ENCODE assay signal across 19 cellular contexts in the genomic region with DNA sequence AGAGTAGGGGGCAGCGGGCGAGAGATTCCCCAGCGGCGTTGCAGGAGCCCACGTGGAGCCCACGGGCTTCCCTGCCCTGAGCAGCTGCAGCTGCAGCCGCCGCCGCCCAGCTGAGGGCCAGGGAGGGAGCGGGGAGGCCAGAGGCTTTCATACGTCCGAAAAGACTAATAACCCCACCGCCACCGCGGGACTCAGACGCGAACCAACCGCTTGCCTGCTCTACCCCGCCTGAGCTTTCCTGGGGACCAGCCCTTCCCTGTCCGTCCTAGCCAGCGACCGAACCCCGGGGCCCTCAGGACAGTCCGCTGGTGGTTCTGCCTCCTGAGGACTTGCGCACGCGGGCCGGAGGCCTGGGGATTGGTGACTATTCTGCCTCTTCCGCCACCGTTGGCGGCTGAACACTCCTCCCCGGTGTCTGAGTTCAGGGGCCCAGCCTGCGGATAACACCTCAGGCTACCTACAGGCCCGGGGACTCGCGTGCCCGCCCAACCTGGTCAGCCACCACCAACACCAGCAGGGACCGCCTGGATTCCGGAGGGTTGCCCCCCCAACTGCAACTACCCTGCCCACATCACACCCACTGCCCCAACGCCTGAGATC. TPM values are rescaled to one million over a fixed set of nuclear protein-coding genes. Genes with fewer than 3 reads are reported as not detected.
DNase-seq lines count a peak whose midpoint lies in the region; ATAC-seq and TF ChIP-seq lines count a peak whose summit lies in the region.
"Had no signal": no experiment of that assay in that cellular context is flagged by ENCODE, and none has a peak within 500 bp of the region (broad histone marks: within the 10 kb centered on the region; RNA-seq: fewer than 3 reads in every experiment).

No MANE protein-coding gene starts in this region.

- peaks cover 45% of the 10 kb centered on the region for H3K4me1 ChIP-seq in GM23338 (ENCODE audit: insufficient read depth)
- H3K4me1 ChIP-seq: uterus had no signal

- peaks cover 47% of the 10 kb centered on the region for H3K36me3 ChIP-seq in GM23338 (ENCODE audit: insufficient read depth)
- H3K36me3 ChIP-seq: heart right ventricle, uterus had no signal

- peaks cover 21% of the 10 kb centered on the region for H3K27me3 Mint-ChIP-seq in GM23338 (ENCODE audit: insufficient read depth, low read depth, poor library complexity)
- H3K27me3 Mint-ChIP-seq in immature natural killer cell (ENCODE audit: low read depth in 3 of 3), result peaks cover 14 to 37% (median 27%) of the 10 kb centered on the region in 3 donors
- peaks cover 48% of the 10 kb centered on the region for H3K27me3 Mint-ChIP-seq in progenitor cell of endocrine pancreas
- H3K27me3 Mint-ChIP-seq in endothelial cell (ENCODE audit: unreplicated experiment), result peaks cover 2% of the 10 kb centered on the region

- no peaks in the 10 kb centered on the region for H3K9me2 ChIP-seq in GM23338 (ENCODE audit: insufficient read depth)

- peak overlapping the region; percentile 85 for H3K4me2 ChIP-seq in GM23338

- peak overlapping the region; percentile 95 for H3K4me3 ChIP-seq in GM23338
- H3K4me3 ChIP-seq in choroid plexus epithelial cell (ENCODE audit: low read depth, low read length), result peak overlapping the region; percentile 25
- H3K4me3 ChIP-seq: uterus had no signal

- H3K9me3 Mint-ChIP-seq in GM23338, result peaks cover 3% of the 10 kb centered on the region; the same call in 1 of the 3 replicates
- H3K9me3 Mint-ChIP-seq in immature natural killer cell, result peaks cover 10 to 17% (median 12%) of the 10 kb centered on the region in 6 donors
- peaks cover 5% of the 10 kb centered on the region for H3K9me3 Mint-ChIP-seq in progenitor cell of endocrine pancreas (ENCODE audit: low read depth)
- H3K9me3 Mint-ChIP-seq in endothelial cell (ENCODE audit: unreplicated experiment), result no peaks in the 10 kb centered on the region

- peaks cover 29% of the 10 kb centered on the region for H3F3A ChIP-seq in GM23338 (replicated peaks; ENCODE audit: low read depth)

- peak; percentile 66 for DNase-seq in GM23338 (ENCODE audit: low spot score)
- no peak for DNase-seq in choroid plexus epithelial cell (ENCODE audit: low read depth)
- peak; percentile 64 to 71 (median 71) for DNase-seq in immature natural killer cell
- no peak for DNase-seq in progenitor cell of endocrine pancreas (ENCODE audit: low spot score, unreplicated experiment)
- DNase-seq in superior temporal gyrus (ENCODE audit: extremely low spot score), result no peak
- DNase-seq in endothelial cell (ENCODE audit: low spot score), result no peak
- DNase-seq in KBM-7, result no peak
- DNase-seq in NCI-H510A treated with DMSO at 0.1 percent for 48 hours (lab: John Stamatoyannopoulos, UW), result no peak
- DNase-seq: ACHN; activated CD4-positive, alpha-beta T cell treated with anti-CD3 and anti-CD28 coated beads, Interleukin-2, amount 10 ng/mL, durations not matched to agents 7 days and 5 days; CD4-positive, CD25-positive, alpha-beta regulatory T cell; DMS79; heart right ventricle; left colon; NCI-H1417; RPMI8226; stimulated activated naive CD8-positive, alpha-beta T cell treated with anti-CD3 and anti-CD28 coated beads, Interleukin-15, Interleukin-2, amounts not matched to agents 100 U/mL and 50 U/mL, for 24 hours; uterus had no signal

- H3K27ac Mint-ChIP-seq in GM23338 (0 out of 2 replicates have a peak overlapping the region, but pooled peaks have one; percentile 42), immature natural killer cell (peak overlapping the region in 2 of 6 donors; percentile 12 to 70), progenitor cell of endocrine pancreas (no peak overlapping the region), endothelial cell (ENCODE audit: unreplicated experiment) (no peak overlapping the region)

- TF ChIP-seq CTCF in GM23338 (conservative IDR thresholded peaks at IDR 0.05; ENCODE audit: low read depth in 2 of 2) (no peak), choroid plexus epithelial cell (conservative IDR thresholded peaks at IDR 0.05; ENCODE audit: low read depth, low read length) (no peak), progenitor cell of endocrine pancreas (IDR thresholded peaks at IDR 0.05; ENCODE audit: unreplicated experiment) (no peak), endothelial cell (IDR thresholded peaks at IDR 0.05; ENCODE audit: unreplicated experiment) (no peak)

- ATAC-seq in GM23338, result peak; percentile 16
- ATAC-seq: stimulated activated naive CD8-positive, alpha-beta T cell treated with anti-CD3 and anti-CD28 coated beads, Interleukin-15, Interleukin-2, amounts not matched to agents 100 U/mL and 50 U/mL, for 24 hours had no signal

- H3K36me3 Mint-ChIP-seq in GM23338 (ENCODE audit: low read depth) (peaks cover 65% of the 10 kb centered on the region), immature natural killer cell (peaks cover 9 to 10% (median 10%) of the 10 kb centered on the region in 3 donors), progenitor cell of endocrine pancreas (ENCODE audit: insufficient read depth) (peaks cover 6% of the 10 kb centered on the region), endothelial cell (ENCODE audit: low read depth, unreplicated experiment) (no peaks in the 10 kb centered on the region)

- peak overlapping the region; percentile 91 for H3K27ac ChIP-seq in GM23338 (ENCODE audit: low read depth)
- H3K27ac ChIP-seq: heart right ventricle, uterus had no signal

- H3K4me1 Mint-ChIP-seq in GM23338, result peaks cover 20% of the 10 kb centered on the region
- peaks cover 11 to 13% of the 10 kb centered on the region in 2 donors for H3K4me1 Mint-ChIP-seq in immature natural killer cell
- no peaks in the 10 kb centered on the region for H3K4me1 Mint-ChIP-seq in progenitor cell of endocrine pancreas (ENCODE audit: low read depth)
- peaks cover 6% of the 10 kb centered on the region for H3K4me1 Mint-ChIP-seq in endothelial cell (ENCODE audit: unreplicated experiment)

- in situ Hi-C loops in KBM-7 (cut with MboI; ENCODE audit: low pct_unique_long_range_greater_than_20kb, low sequenced_read_pairs), result no loop called here

- H4K20me1 ChIP-seq in GM23338 (replicated peaks; ENCODE audit: insufficient read depth), result peaks cover 30% of the 10 kb centered on the region

- no peak overlapping the region for H2AFZ ChIP-seq in GM23338

- peaks cover 99% of the 10 kb centered on the region for H3K79me2 ChIP-seq in GM23338 (replicated peaks; ENCODE audit: insufficient read depth)

- H3K4me3 Mint-ChIP-seq in GM23338 (peak overlapping the region; percentile 76), immature natural killer cell (peak overlapping the region; percentile 34 to 78 (median 71)), progenitor cell of endocrine pancreas (ENCODE audit: low read depth) (peak overlapping the region; percentile 24), endothelial cell (ENCODE audit: unreplicated experiment) (no peak overlapping the region)
- H3K4me3 Mint-ChIP-seq: activated CD4-positive, alpha-beta T cell treated with anti-CD3 and anti-CD28 coated beads, Interleukin-2, amount 10 ng/mL, durations not matched to agents 7 days and 5 days had no signal

- no peaks in the 10 kb centered on the region for H3K27me3 ChIP-seq in GM23338 (ENCODE audit: insufficient read depth)

TF ChIP-seq in GM23338, 12 proteins besides CTCF, POLR2A, EP300 and RAD21 (continues in another document):
- TF ChIP-seq EZH2 (IDR thresholded peaks at IDR 0.05; ENCODE audit: low read depth, unreplicated experiment), result no peak
- TF ChIP-seq, protein P1, sequence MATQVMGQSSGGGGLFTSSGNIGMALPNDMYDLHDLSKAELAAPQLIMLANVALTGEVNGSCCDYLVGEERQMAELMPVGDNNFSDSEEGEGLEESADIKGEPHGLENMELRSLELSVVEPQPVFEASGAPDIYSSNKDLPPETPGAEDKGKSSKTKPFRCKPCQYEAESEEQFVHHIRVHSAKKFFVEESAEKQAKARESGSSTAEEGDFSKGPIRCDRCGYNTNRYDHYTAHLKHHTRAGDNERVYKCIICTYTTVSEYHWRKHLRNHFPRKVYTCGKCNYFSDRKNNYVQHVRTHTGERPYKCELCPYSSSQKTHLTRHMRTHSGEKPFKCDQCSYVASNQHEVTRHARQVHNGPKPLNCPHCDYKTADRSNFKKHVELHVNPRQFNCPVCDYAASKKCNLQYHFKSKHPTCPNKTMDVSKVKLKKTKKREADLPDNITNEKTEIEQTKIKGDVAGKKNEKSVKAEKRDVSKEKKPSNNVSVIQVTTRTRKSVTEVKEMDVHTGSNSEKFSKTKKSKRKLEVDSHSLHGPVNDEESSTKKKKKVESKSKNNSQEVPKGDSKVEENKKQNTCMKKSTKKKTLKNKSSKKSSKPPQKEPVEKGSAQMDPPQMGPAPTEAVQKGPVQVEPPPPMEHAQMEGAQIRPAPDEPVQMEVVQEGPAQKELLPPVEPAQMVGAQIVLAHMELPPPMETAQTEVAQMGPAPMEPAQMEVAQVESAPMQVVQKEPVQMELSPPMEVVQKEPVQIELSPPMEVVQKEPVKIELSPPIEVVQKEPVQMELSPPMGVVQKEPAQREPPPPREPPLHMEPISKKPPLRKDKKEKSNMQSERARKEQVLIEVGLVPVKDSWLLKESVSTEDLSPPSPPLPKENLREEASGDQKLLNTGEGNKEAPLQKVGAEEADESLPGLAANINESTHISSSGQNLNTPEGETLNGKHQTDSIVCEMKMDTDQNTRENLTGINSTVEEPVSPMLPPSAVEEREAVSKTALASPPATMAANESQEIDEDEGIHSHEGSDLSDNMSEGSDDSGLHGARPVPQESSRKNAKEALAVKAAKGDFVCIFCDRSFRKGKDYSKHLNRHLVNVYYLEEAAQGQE (IDR thresholded peaks at IDR 0.05; ENCODE audit: unreplicated experiment), result no peak
- no peak for TF ChIP-seq ZNF114 (CRISPR knock-in tag; IDR thresholded peaks at IDR 0.05)
- TF ChIP-seq NANOG (IDR thresholded peaks at IDR 0.05; ENCODE audit: borderline replicate concordance), result no peak
- TF ChIP-seq ZNF331 (CRISPR knock-in tag; IDR thresholded peaks at IDR 0.05; ENCODE audit: low read depth), result no peak
- no peak for TF ChIP-seq CREB1 (CRISPR knock-in tag; IDR thresholded peaks at IDR 0.05; ENCODE audit: low read depth)

RNA-seq across cellular contexts. Expression of a gene that starts 18.4 kb away (rescaled TPM):
- total RNA-seq in GM23338 (2014; rRNA removed; shearing (Covaris generic)), result 13.8 and 22.5 TPM in 2 replicates
- polyA plus RNA-seq in GM23338 (2016; fragmentation: Nextera tagmentation; extraction: Ambion mirVana) (28.6 and 38.8 TPM in 2 replicates), immature natural killer cell (1 to 10 TPM; 6.0 to 9.9 (median 6.2) TPM)
- total RNA-seq in progenitor cell of endocrine pancreas (60.3 and 60.6 TPM in 2 replicates), endothelial cell (ENCODE audit: unreplicated experiment) (25.8 TPM)

RNA-seq across cellular contexts. Expression of a gene that starts 58.3 kb away (rescaled TPM):
- total RNA-seq in GM23338 (2014; rRNA removed; shearing (Covaris generic)), result 95.4 and 131 TPM in 2 replicates
- polyA plus RNA-seq in GM23338 (2016; fragmentation: Nextera tagmentation; extraction: Ambion mirVana) (130 and 143 TPM in 2 replicates), immature natural killer cell (100 to 1,000 TPM; 224 to 384 (median 327) TPM)
- total RNA-seq in progenitor cell of endocrine pancreas (118 and 124 TPM in 2 replicates), endothelial cell (ENCODE audit: unreplicated experiment) (150 TPM)

RNA-seq across cellular contexts. Expression of a gene that starts 59.5 kb away (rescaled TPM):
- 51.7 and 55.0 TPM in 2 replicates for total RNA-seq in GM23338 (2014; rRNA removed; shearing (Covaris generic))
- 17.8 and 20.6 TPM in 2 replicates for polyA plus RNA-seq in GM23338 (2016; fragmentation: Nextera tagmentation; extraction: Ambion mirVana)
- not detected for polyA plus RNA-seq in immature natural killer cell
- total RNA-seq in progenitor cell of endocrine pancreas, result 44.5 and 46.2 TPM in 2 replicates
- 6.1 TPM for total RNA-seq in endothelial cell (ENCODE audit: unreplicated experiment)
- total RNA-seq: activated CD4-positive, alpha-beta T cell treated with anti-CD3 and anti-CD28 coated beads, Interleukin-2, amount 10 ng/mL, durations not matched to agents 7 days and 5 days; CD4-positive, CD25-positive, alpha-beta regulatory T cell; left colon; pulmonary artery endothelial cell had no signal
- polyA plus RNA-seq: CD4-positive, CD25-positive, alpha-beta regulatory T cell had no signal

Comparison
In these comparisons a context has a peak if more than half of its experiments do, and no peak if none do; other contexts are left out.
1. DNase-seq: peak in GM23338 (single experiment) and immature natural killer cell (3 of 3); none in choroid plexus epithelial cell (single experiment), progenitor cell of endocrine pancreas (single experiment), superior temporal gyrus (single experiment), endothelial cell (single experiment), KBM-7 (single experiment) and NCI-H510A treated with DMSO at 0.1 percent for 48 hours (single experiment).